Comparison of ENCODE assay signal across 9 cellular contexts in the genomic region with DNA sequence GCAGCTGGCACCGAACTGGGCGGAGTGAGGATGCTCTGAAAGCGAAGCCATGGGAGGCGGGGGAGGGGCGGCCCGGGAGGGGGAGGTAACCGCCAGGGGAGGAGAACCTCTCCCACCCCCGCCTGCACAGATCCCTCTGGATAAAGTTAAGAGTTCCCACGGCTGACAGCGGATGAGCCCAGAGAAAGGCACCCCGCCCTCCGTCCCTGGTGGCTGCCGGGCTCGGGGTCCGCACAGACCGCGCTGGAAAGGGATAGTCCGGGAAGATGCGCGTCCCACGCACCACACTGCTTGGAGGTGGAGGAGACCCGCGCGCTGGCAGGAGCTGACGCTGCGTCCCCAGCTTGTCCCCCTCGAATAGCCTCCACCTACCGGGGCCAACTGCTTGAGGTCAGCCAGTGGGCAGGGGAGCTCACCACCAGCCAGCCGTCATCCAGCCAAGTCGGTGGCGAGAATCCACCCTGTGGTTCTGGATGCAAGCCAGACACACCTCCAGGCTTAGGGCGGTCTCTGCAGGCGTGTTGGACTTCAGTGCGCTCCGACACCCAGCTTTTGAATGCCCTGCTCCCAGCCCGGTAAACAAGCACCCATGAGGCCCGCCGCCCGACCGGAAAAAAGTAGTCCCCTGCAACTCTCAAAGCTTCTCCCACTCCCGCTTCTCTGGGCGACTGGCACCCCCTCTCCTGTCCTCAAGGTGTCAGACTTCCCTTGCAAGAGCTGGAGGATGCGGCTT. TPM values are rescaled to one million over a fixed set of nuclear protein-coding genes. Genes with fewer than 3 reads are reported as not detected.
DNase-seq lines count a peak whose midpoint lies in the region; ATAC-seq and TF ChIP-seq lines count a peak whose summit lies in the region.
"Had no signal": no experiment of that assay in that cellular context is flagged by ENCODE, and none has a peak within 500 bp of the region (broad histone marks: within the 10 kb centered on the region; RNA-seq: fewer than 3 reads in every experiment).

A gene (minus strand): TSS at position 17 of the 733 bp plus-strand sequence. CDS start 86,439 bp downstream, outside the sequence.

- BruUV-seq in Calu3 (replicated peaks; lab: Mats Ljungman, UMichigan) = no TSS peak

- TF ChIP-seq CTCF in Calu3 (IDR thresholded peaks at IDR 0.05; ENCODE audit: unreplicated experiment) (no peak), WTC11 (IDR thresholded peaks at IDR 0.05) (peak; percentile 54; the same call in 1 of the 2 replicates), heart left ventricle (IDR thresholded peaks at IDR 0.05) (peak in 11 of 12 donors; percentile 14 to 60 (median 42))

- CTCF ChIA-PET in Calu3 (lab: Charles Lee) = interaction anchor here (0.6 to 0.8 kb wide), 2 partner anchors 174 to 712 kb away, joined by 3 to 4 read pairs; no protein-coding TSS in a partner anchor
- CTCF ChIA-PET in WTC11 (lab: Charles Lee) = interaction anchor here (0.6 to 4.6 kb wide), 51 partner anchors 9 to 817 kb away, joined by 3 to 29 read pairs (median 4); a partner anchor contains a TSS
- CTCF ChIA-PET in activated CD4-positive, alpha-beta memory T cell treated with anti-CD3 and anti-CD28 coated beads for 36 hours (lab: Charles Lee) = no interaction called here

- WGBS in heart left ventricle, 4 donors = 1% methylated on average over 35 to 43 of the region's 43 CpGs

- no peaks in the 10 kb centered on the region for H3K27me3 Mint-ChIP-seq in Calu3 (ENCODE audit: unreplicated experiment)
- peaks cover 21% of the 10 kb centered on the region for H3K27me3 Mint-ChIP-seq in WTC11 (ENCODE audit: low read depth)
- peaks cover 24% of the 10 kb centered on the region for H3K27me3 Mint-ChIP-seq in activated CD4-positive, alpha-beta memory T cell treated with anti-CD3 and anti-CD28 coated beads for 36 hours

- H3K27ac Mint-ChIP-seq in Calu3 (ENCODE audit: unreplicated experiment) (no peak within 1 kb of the TSS), WTC11 (peak within 1 kb of the TSS; percentile 66)
- no peak within 1 kb of the TSS for H3K27ac Mint-ChIP-seq in activated CD4-positive, alpha-beta memory T cell treated with anti-CD3 and anti-CD28 coated beads for 36 hours

- no peak for TF ChIP-seq POLR2A in heart left ventricle (IDR thresholded peaks at IDR 0.05)

- no peaks in the 10 kb centered on the region for H3K9me3 Mint-ChIP-seq in Calu3 (ENCODE audit: low read depth, unreplicated experiment)
- H3K9me3 Mint-ChIP-seq in WTC11 = no peaks in the 10 kb centered on the region
- no peaks in the 10 kb centered on the region for H3K9me3 Mint-ChIP-seq in activated CD4-positive, alpha-beta memory T cell treated with anti-CD3 and anti-CD28 coated beads for 36 hours

- H3K4me3 ChIP-seq in heart left ventricle = peak within 1 kb of the TSS; percentile 37 to 64 (median 52)

- POLR2A ChIA-PET in WTC11 (lab: Charles Lee) = interaction anchor here (0.6 to 0.8 kb wide), 2 partner anchors 175 to 812 kb away, joined by 3 to 4 read pairs; no protein-coding TSS in a partner anchor
- POLR2A ChIA-PET in activated CD4-positive, alpha-beta memory T cell treated with anti-CD3 and anti-CD28 coated beads for 36 hours (lab: Charles Lee) = no interaction called here

- H3K4me1 Mint-ChIP-seq in Calu3 (ENCODE audit: low read depth, unreplicated experiment) = no peaks in the 10 kb centered on the region
- H3K4me1 Mint-ChIP-seq in WTC11 = peaks cover 30% of the 10 kb centered on the region
- H3K4me1 Mint-ChIP-seq in activated CD4-positive, alpha-beta memory T cell treated with anti-CD3 and anti-CD28 coated beads for 36 hours (ENCODE audit: low read depth) = peaks cover 3% of the 10 kb centered on the region
- H3K4me1 Mint-ChIP-seq: IgD-negative memory B cell had no signal

- peak; percentile 37 for DNase-seq in Calu3
- peak; percentile 89 for DNase-seq in LHCN-M2 (ENCODE audit: low read depth)
- DNase-seq in WTC11 (ENCODE audit: low spot score) = peak; percentile 76
- peak; percentile 20 to 71 (median 62) for DNase-seq in heart left ventricle
- DNase-seq in posterior cingulate gyrus = peak; percentile 15 to 92 (median 55)
- no peak for DNase-seq in T-helper 1 cell
- DNase-seq in activated CD4-positive, alpha-beta memory T cell treated with anti-CD3 and anti-CD28 coated beads for 36 hours = no peak
- no peak for DNase-seq in GF-D8 (lab: John Stamatoyannopoulos, UW)

- H3K36me3 Mint-ChIP-seq in Calu3 (ENCODE audit: insufficient read depth, unreplicated experiment) (no peaks in the 10 kb centered on the region), WTC11 (no peaks in the 10 kb centered on the region)
- no peaks in the 10 kb centered on the region for H3K36me3 Mint-ChIP-seq in activated CD4-positive, alpha-beta memory T cell treated with anti-CD3 and anti-CD28 coated beads for 36 hours
- H3K36me3 Mint-ChIP-seq: IgD-negative memory B cell had no signal

- no peaks in the 10 kb centered on the region for H3K36me3 ChIP-seq in heart left ventricle

- H3K4me3 Mint-ChIP-seq in Calu3 (ENCODE audit: low read depth, unreplicated experiment) (peak within 1 kb of the TSS; percentile 66), WTC11 (peak within 1 kb of the TSS; percentile 97)
- no peak within 1 kb of the TSS for H3K4me3 Mint-ChIP-seq in activated CD4-positive, alpha-beta memory T cell treated with anti-CD3 and anti-CD28 coated beads for 36 hours
- H3K4me3 Mint-ChIP-seq: IgD-negative memory B cell had no signal

- H3K27me3 ChIP-seq in heart left ventricle = peaks cover 0 to 36% (median 8%) of the 10 kb centered on the region in 9 donors

- no peaks in the 10 kb centered on the region for H3K9me3 ChIP-seq in heart left ventricle

- ATAC-seq in WTC11 (peak; percentile 68), heart left ventricle (peak; percentile 85 to 90 (median 87))

- peak within 1 kb of the TSS in 3 of 12 donors; percentile 24 to 60 (median 47) for H3K27ac ChIP-seq in heart left ventricle

- intact Hi-C loops in Calu3 (cut with micrococcal nuclease; ENCODE audit: unreplicated experiment) (loop anchor here (5.0 kb wide), 1 partner anchor 177 kb away; no protein-coding TSS in a partner anchor), heart left ventricle (cut with DNase I) (loop anchor here in 5 of 10 donors (5.0 to 10.0 kb wide), 4 partner anchors 47 to 662 kb away; no protein-coding TSS in a partner anchor), posterior cingulate gyrus (cut with DNase I) (no loop called here)
- intact Hi-C loops in activated CD4-positive, alpha-beta memory T cell treated with anti-CD3 and anti-CD28 coated beads for 36 hours (cut with micrococcal nuclease) = no loop called here

- H3K4me1 ChIP-seq in heart left ventricle = peaks cover 0 to 12% (median 0%) of the 10 kb centered on the region in 12 donors

TF ChIP-seq in WTC11, 78 proteins besides CTCF, POLR2A, EP300 and RAD21 (continues in another document):
- TF ChIP-seq PRRX2 (CRISPR knock-in tag; IDR thresholded peaks at IDR 0.05) = no peak
- TF ChIP-seq, protein P1, sequence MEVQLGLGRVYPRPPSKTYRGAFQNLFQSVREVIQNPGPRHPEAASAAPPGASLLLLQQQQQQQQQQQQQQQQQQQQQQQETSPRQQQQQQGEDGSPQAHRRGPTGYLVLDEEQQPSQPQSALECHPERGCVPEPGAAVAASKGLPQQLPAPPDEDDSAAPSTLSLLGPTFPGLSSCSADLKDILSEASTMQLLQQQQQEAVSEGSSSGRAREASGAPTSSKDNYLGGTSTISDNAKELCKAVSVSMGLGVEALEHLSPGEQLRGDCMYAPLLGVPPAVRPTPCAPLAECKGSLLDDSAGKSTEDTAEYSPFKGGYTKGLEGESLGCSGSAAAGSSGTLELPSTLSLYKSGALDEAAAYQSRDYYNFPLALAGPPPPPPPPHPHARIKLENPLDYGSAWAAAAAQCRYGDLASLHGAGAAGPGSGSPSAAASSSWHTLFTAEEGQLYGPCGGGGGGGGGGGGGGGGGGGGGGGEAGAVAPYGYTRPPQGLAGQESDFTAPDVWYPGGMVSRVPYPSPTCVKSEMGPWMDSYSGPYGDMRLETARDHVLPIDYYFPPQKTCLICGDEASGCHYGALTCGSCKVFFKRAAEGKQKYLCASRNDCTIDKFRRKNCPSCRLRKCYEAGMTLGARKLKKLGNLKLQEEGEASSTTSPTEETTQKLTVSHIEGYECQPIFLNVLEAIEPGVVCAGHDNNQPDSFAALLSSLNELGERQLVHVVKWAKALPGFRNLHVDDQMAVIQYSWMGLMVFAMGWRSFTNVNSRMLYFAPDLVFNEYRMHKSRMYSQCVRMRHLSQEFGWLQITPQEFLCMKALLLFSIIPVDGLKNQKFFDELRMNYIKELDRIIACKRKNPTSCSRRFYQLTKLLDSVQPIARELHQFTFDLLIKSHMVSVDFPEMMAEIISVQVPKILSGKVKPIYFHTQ (CRISPR knock-in tag; IDR thresholded peaks at IDR 0.05) = no peak
- no peak for TF ChIP-seq SMAD4 (CRISPR knock-in tag; IDR thresholded peaks at IDR 0.05)
- TF ChIP-seq, protein P2, sequence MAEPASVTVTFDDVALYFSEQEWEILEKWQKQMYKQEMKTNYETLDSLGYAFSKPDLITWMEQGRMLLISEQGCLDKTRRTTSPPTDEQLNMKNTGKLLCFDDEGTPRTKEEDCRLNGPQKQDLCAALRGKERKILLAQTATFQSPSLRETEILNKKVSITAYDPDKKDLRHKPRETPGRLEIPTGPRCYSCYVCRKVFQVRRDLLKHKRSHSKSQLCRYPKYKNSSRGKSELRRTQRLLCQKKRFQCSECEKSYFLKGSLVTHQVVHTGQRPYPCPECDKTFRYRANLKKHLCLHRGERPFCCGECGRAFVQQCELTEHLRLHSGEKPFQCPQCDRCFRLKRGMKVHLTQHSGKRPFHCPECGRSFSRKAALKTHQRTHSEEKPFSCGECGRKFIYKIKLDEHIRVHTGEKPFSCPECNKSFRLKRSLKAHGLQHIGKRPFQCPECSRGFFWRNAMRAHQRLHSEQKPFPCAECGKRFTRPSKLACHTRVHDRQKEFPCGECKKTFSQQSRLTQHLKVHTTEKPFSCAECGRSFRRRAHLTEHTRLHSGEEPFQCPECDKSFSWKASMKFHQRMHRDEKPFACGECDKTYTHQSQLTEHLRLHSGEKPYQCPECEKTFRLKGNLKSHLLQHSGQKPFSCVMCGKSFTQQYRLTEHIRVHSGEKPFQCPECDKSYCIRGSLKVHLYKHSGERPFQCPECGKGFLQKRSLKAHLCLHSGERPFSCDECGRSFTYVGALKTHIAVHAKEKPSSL (CRISPR knock-in tag; conservative IDR thresholded peaks at IDR 0.05) = no peak

RNA-seq across cellular contexts. Expression of the gene that starts here (rescaled TPM):
- total RNA-seq in Calu3 (2022) = 0.20 TPM in 1 of 2 replicates, not detected in the other
- 0.26 and 1.1 TPM in 2 replicates for total RNA-seq in LHCN-M2 (2014; rRNA removed)
- polyA plus RNA-seq in LHCN-M2 (2012) = 0.69 TPM
- total RNA-seq in WTC11 (2021) = 4.2 to 8.0 TPM (median 5.0 TPM) in 3 replicates
- 1 to 10 TPM in 4 of 9 donors, under 1 TPM in 5; 0.25 to 2.5 (median 0.85) TPM for total RNA-seq in heart left ventricle
- under 1 TPM; 0.38 to 0.50 TPM for polyA plus RNA-seq in heart left ventricle
- total RNA-seq in activated CD4-positive, alpha-beta memory T cell treated with anti-CD3 and anti-CD28 coated beads for 36 hours = not detected
- polyA plus RNA-seq: IgD-negative memory B cell had no signal

Comparison
In these comparisons a context has a peak if more than half of its experiments do, and no peak if none do; other contexts are left out.
1. Peak in DNase-seq in Calu3; RNA of the gene not detected or under 1 TPM.
2. DNase-seq: peak in LHCN-M2 (single experiment), WTC11 (single experiment), heart left ventricle (5 of 5) and posterior cingulate gyrus (10 of 10); none in T-helper 1 cell (0 of 5), activated CD4-positive, alpha-beta memory T cell treated with anti-CD3 and anti-CD28 coated beads for 36 hours (single experiment) and GF-D8 (single experiment).